ENCODE assay signal across 12 cellular contexts in genomic region chr1:205961405-205961804, GRCh38. TPM values are rescaled to one million over a fixed set of nuclear protein-coding genes. Genes with fewer than 3 reads are reported as not detected.
DNase-seq lines count a peak whose midpoint lies in the region; ATAC-seq, FAIRE-seq and TF ChIP-seq lines count a peak whose summit lies in the region.
"Had no signal": no experiment of that assay in that cellular context is flagged by ENCODE, and none has a peak within 500 bp of the region (broad histone marks: within the 10 kb centered on the region; RNA-seq: fewer than 3 reads in every experiment).

No MANE protein-coding gene starts in this region.

- H3K4me3 ChIP-seq in HEK293 (ENCODE audit: low read depth, low read length) = no peak overlapping the region
- H3K4me3 ChIP-seq in body of pancreas = no peak overlapping the region
- no peak overlapping the region for H3K4me3 ChIP-seq in small intestine (ENCODE audit: low read depth in 1 of 2, low read length in 2 of 2)

- H3K36me3 ChIP-seq in HEK293 (ENCODE audit: control insufficient read depth in 2 of 2, insufficient read depth in 1 of 2, low read length in 2 of 2) (no peaks in the 10 kb centered on the region), body of pancreas (replicated peaks in 1 of 2; ENCODE audit: insufficient read depth in 1 of 2, low read depth in 2 of 2) (no peaks in the 10 kb centered on the region), small intestine (ENCODE audit: control insufficient read depth in 2 of 2, insufficient read depth in 2 of 2, low read length in 2 of 2) (no peaks in the 10 kb centered on the region)
- H3K36me3 ChIP-seq: BE2C had no signal

- CTCF ChIA-PET in HEK293 (lab: Yijun Ruan, JAX) = interaction anchor here (0.6 to 6.9 kb wide), 7 partner anchors 10 to 183 kb away, joined by 3 to 39 read pairs (median 4); no protein-coding TSS in a partner anchor

- peak overlapping the region; percentile 12 for H3K27ac Mint-ChIP-seq in activated T-cell treated with anti-CD3 and anti-CD28 coated beads, Interleukin-2, amount 50 U/mL, for 24 hours

- ATAC-seq in body of pancreas (peak; percentile 53), GM21528 (IDR thresholded peaks at IDR 0.05; ENCODE audit: low FRiP score, unreplicated experiment) (no peak)

- TF ChIP-seq CTCF in HEK293 (tag by site-specific recombination; IDR thresholded peaks at IDR 0.05) = no peak
- no peak for TF ChIP-seq CTCF in body of pancreas (IDR thresholded peaks at IDR 0.05)

- no peak overlapping the region for H3K4me3 Mint-ChIP-seq in activated T-cell treated with anti-CD3 and anti-CD28 coated beads, Interleukin-2, amount 50 U/mL, for 24 hours

- H3K27ac ChIP-seq in HEK293 (ENCODE audit: extremely low read depth, low read depth, low read length) (peak overlapping the region; percentile 22; the same call in 1 of the 2 replicates), body of pancreas (peak overlapping the region in 2 of 4 donors; percentile 45 to 58), small intestine (ENCODE audit: low read depth in 1 of 2, low read length in 1 of 2) (no peak overlapping the region)

- H3K36me3 Mint-ChIP-seq in activated T-cell treated with anti-CD3 and anti-CD28 coated beads, Interleukin-2, amount 50 U/mL, for 24 hours (ENCODE audit: low read depth) = no peaks in the 10 kb centered on the region

- H3K4me1 Mint-ChIP-seq in activated T-cell treated with anti-CD3 and anti-CD28 coated beads, Interleukin-2, amount 50 U/mL, for 24 hours (ENCODE audit: low read depth) = peaks cover 8% of the 10 kb centered on the region

- FAIRE-seq in small intestine (lab: Jason Lieb, UNC) (no peak), urothelium cell line (lab: Jason Lieb, UNC) (no peak)

- no peaks in the 10 kb centered on the region for H3K9me3 Mint-ChIP-seq in activated T-cell treated with anti-CD3 and anti-CD28 coated beads, Interleukin-2, amount 50 U/mL, for 24 hours

- H3K27me3 Mint-ChIP-seq in activated T-cell treated with anti-CD3 and anti-CD28 coated beads, Interleukin-2, amount 50 U/mL, for 24 hours = peaks cover 14% of the 10 kb centered on the region

- DNase-seq in activated T-cell treated with anti-CD3 and anti-CD28 coated beads, Interleukin-2, amount 50 U/mL, for 24 hours = no peak
- DNase-seq in activated T-cell treated with anti-CD3 and anti-CD28 coated beads for 4 hours = no peak
- peak in 2 of 4 donors; percentile 22 to 32 for DNase-seq in body of pancreas
- peak; percentile 38 for DNase-seq in pons (ENCODE audit: low spot score)
- DNase-seq in small intestine = no peak
- DNase-seq in urothelium cell line (ENCODE audit: low spot score) = no peak
- DNase-seq: BE2C, OCI-M1 had no signal

- POLR2A ChIA-PET in HEK293 (lab: Yijun Ruan, JAX) = no interaction called here

- no peak for TF ChIP-seq POLR2A in body of pancreas (IDR thresholded peaks at IDR 0.05)

- H3K27me3 ChIP-seq in body of pancreas (no peaks in the 10 kb centered on the region), small intestine (ENCODE audit: control insufficient read depth in 2 of 2, insufficient read depth in 2 of 2, low read length in 2 of 2) (no peaks in the 10 kb centered on the region)

- intact Hi-C loops in body of pancreas (cut with DNase I) = loop anchor here (5.0 kb wide), 1 partner anchor 34 kb away; no protein-coding TSS in a partner anchor

- H3K9me3 ChIP-seq in HEK293 (ENCODE audit: control insufficient read depth, insufficient read depth, low read depth, low read length) (no peaks in the 10 kb centered on the region), body of pancreas (no peaks in the 10 kb centered on the region), small intestine (ENCODE audit: control insufficient read depth, low read depth) (no peaks in the 10 kb centered on the region)
- H3K9me3 ChIP-seq: BE2C had no signal

- 42 to 68% methylated on average over 2 of the region's 2 CpGs for WGBS in body of pancreas, 2 donors
- WGBS in small intestine, 3 donors = 18 to 48% (median 28%) methylated on average over 2 of the region's 2 CpGs

- H3K4me1 ChIP-seq in HEK293 (ENCODE audit: control insufficient read depth, insufficient read depth, low read length) (peaks cover 9% of the 10 kb centered on the region), body of pancreas (peaks cover 14% of the 10 kb centered on the region), small intestine (ENCODE audit: control insufficient read depth in 2 of 2, insufficient read depth in 1 of 2, low read depth in 1 of 2, low read length in 1 of 2) (no peaks in the 10 kb centered on the region)
- H3K4me1 ChIP-seq: BE2C had no signal

TF ChIP-seq in HEK293, 187 proteins besides CTCF, POLR2A, EP300 and RAD21:
- TF ChIP-seq PRDM10 (tag by site-specific recombination; IDR thresholded peaks at IDR 0.05) = 0 out of 2 replicates have a peak, but pooled peaks have one; percentile 16
- peak; percentile 60 for TF ChIP-seq ZNF692 (tag by site-specific recombination; IDR thresholded peaks at IDR 0.05)
- TF ChIP-seq ZNF341 (tag by site-specific recombination; IDR thresholded peaks at IDR 0.05; ENCODE audit: low read depth) = 0 out of 2 replicates have a peak, but pooled peaks have one; percentile 32
- TF ChIP-seq ZNF184 (tag by site-specific recombination; IDR thresholded peaks at IDR 0.05) = no peak

RNA-seq across cellular contexts. Expression of gene SLC26A9, which starts 18.1 kb away (rescaled TPM):
- total RNA-seq in body of pancreas = 1 to 10 TPM in 1 of 2 donors, under 1 TPM in 1; 0.78 to 1.6 TPM
- under 1 TPM; 0.03 to 0.81 (median 0.22) TPM for polyA plus RNA-seq in small intestine
- total RNA-seq: epithelial cell of proximal tubule, kidney epithelial cell had no signal

RNA-seq across cellular contexts. Expression of gene RAB7B, which starts 41.8 kb away (rescaled TPM):
- under 1 TPM in 1 of 2 donors, not detected in 1; 0.78 TPM for total RNA-seq in body of pancreas
- polyA plus RNA-seq in small intestine = 1 to 10 TPM in 1 of 3 donors, under 1 TPM in 2; 0.45 to 1.1 (median 0.70) TPM
- total RNA-seq: epithelial cell of proximal tubule had no signal
